ENCODE assay signal across 28 cellular contexts in genomic region chr6:83605517-83605916, GRCh38.
"Had no signal": no experiment of that assay in that cellular context is flagged by ENCODE, and none has a peak within 500 bp of the region (broad histone marks: within the 10 kb centered on the region; RNA-seq: fewer than 3 reads in every experiment).

No MANE protein-coding gene starts in this region.

- H3K36me3 ChIP-seq: esophagus muscularis mucosa, gastroesophageal sphincter, heart left ventricle, lower lobe of right lung, suprapubic skin, transverse colon, upper lobe of right lung, uterus had no signal

- H3K79me2 ChIP-seq: hepatocyte had no signal

- H3K27ac Mint-ChIP-seq: immature natural killer cell; memory B cell; mesothelial cell of epicardium; naive thymus-derived CD4-positive, alpha-beta T cell; nephron; stimulated activated naive CD8-positive, alpha-beta T cell treated with anti-CD3 and anti-CD28 coated beads, Interleukin-15, amount 100 ng/mL, for 72 hours had no signal

- H3K9me3 Mint-ChIP-seq: memory B cell; mesothelial cell of epicardium; naive thymus-derived CD4-positive, alpha-beta T cell; nephron; stimulated activated naive CD8-positive, alpha-beta T cell treated with anti-CD3 and anti-CD28 coated beads, Interleukin-15, amount 100 ng/mL, for 72 hours had no signal

- DNase-seq: dorsolateral prefrontal cortex; effector CD4-positive, alpha-beta T cell; foreskin keratinocyte; heart left ventricle; immature natural killer cell; islet precursor cell; left ventricle myocardium superior; lower lobe of right lung; naive thymus-derived CD4-positive, alpha-beta T cell; nucleus accumbens; psoas muscle; right cardiac atrium; stimulated activated CD4-positive, alpha-beta T cell treated with anti-CD3 and anti-CD28 coated beads, Interleukin-15, amount 100 ng/mL, for 24 hours; stimulated activated CD4-positive, alpha-beta T cell treated with anti-CD3 and anti-CD28 coated beads, Interleukin-4, amount 100 ng/mL, for 1 hour; stimulated activated CD8-positive, alpha-beta memory T cell treated with anti-CD3 and anti-CD28 coated beads, Interleukin-4, amount 100 ng/mL, for 48 hours; stimulated activated naive CD4-positive, alpha-beta T cell; stimulated activated naive CD8-positive, alpha-beta T cell treated with anti-CD3 and anti-CD28 coated beads, Interleukin-15, amount 100 ng/mL, for 72 hours; transverse colon; upper lobe of right lung; uterus had no signal

- H3K27ac ChIP-seq: dorsolateral prefrontal cortex, esophagus muscularis mucosa, foreskin keratinocyte, gastroesophageal sphincter, heart left ventricle, hepatocyte, lower lobe of right lung, psoas muscle, skin epidermis, suprapubic skin, transverse colon, upper lobe of right lung, uterus had no signal

- H3K36me3 Mint-ChIP-seq: immature natural killer cell; memory B cell; mesothelial cell of epicardium; naive thymus-derived CD4-positive, alpha-beta T cell had no signal

- H3K27me3 Mint-ChIP-seq: memory B cell; naive thymus-derived CD4-positive, alpha-beta T cell had no signal

- ATAC-seq: foreskin keratinocyte; gastroesophageal sphincter; heart left ventricle; left ventricle myocardium superior; lower lobe of right lung; naive thymus-derived CD4-positive, alpha-beta T cell; psoas muscle; right cardiac atrium; stimulated activated naive CD8-positive, alpha-beta T cell treated with anti-CD3 and anti-CD28 coated beads, Interleukin-15, amount 100 ng/mL, for 72 hours; upper lobe of right lung had no signal

- H3K4me3 ChIP-seq: dorsolateral prefrontal cortex, esophagus muscularis mucosa, gastroesophageal sphincter, heart left ventricle, hepatocyte, lower lobe of right lung, psoas muscle, skin epidermis, suprapubic skin, transverse colon, upper lobe of right lung, uterus had no signal

- H3K4me3 Mint-ChIP-seq: immature natural killer cell; memory B cell; mesothelial cell of epicardium; naive thymus-derived CD4-positive, alpha-beta T cell; nephron; stimulated activated naive CD8-positive, alpha-beta T cell treated with anti-CD3 and anti-CD28 coated beads, Interleukin-15, amount 100 ng/mL, for 72 hours had no signal

- H3K27me3 ChIP-seq: dorsolateral prefrontal cortex, esophagus muscularis mucosa, gastroesophageal sphincter, heart left ventricle, hepatocyte, suprapubic skin, transverse colon, upper lobe of right lung, uterus had no signal

- H3K4me2 ChIP-seq: hepatocyte had no signal

- H3K4me1 ChIP-seq: foreskin keratinocyte, gastroesophageal sphincter, heart left ventricle, lower lobe of right lung, psoas muscle, suprapubic skin, transverse colon, upper lobe of right lung, uterus had no signal

- H3K4me1 Mint-ChIP-seq: immature natural killer cell; memory B cell; naive thymus-derived CD4-positive, alpha-beta T cell; stimulated activated naive CD8-positive, alpha-beta T cell treated with anti-CD3 and anti-CD28 coated beads, Interleukin-15, amount 100 ng/mL, for 72 hours had no signal

- H3K9me3 ChIP-seq: esophagus muscularis mucosa, gastroesophageal sphincter, heart left ventricle, lower lobe of right lung, psoas muscle, suprapubic skin, transverse colon, upper lobe of right lung, uterus had no signal

- H2AFZ ChIP-seq: hepatocyte had no signal
